12 cellular contexts compared by ENCODE assay signal in genomic region chr11:92830382-92831148, GRCh38.
DNase-seq lines count a peak whose midpoint lies in the region; ATAC-seq and TF ChIP-seq lines count a peak whose summit lies in the region.
"Had no signal": no experiment of that assay in that cellular context is flagged by ENCODE, and none has a peak within 500 bp of the region (broad histone marks: within the 10 kb centered on the region; RNA-seq: fewer than 3 reads in every experiment).

No MANE protein-coding gene starts in this region.

- no peaks in the 10 kb centered on the region for H3K9me3 ChIP-seq in gastrocnemius medialis

- DNase-seq in NCI-H2029 treated with DMSO at 0.1 percent for 48 hours (lab: John Stamatoyannopoulos, UW) (peak; percentile 95), glutamatergic neuron (peak; percentile 70), gastrocnemius medialis (no peak)
- DNase-seq in NK-92 treated with Interleukin-12 subunit alpha and Interleukin-12 subunit beta, amount 100 ng/mL, for 24 hours (lab: John Stamatoyannopoulos, UW): no peak
- DNase-seq in activated CD4-positive, alpha-beta T cell treated with anti-CD3 and anti-CD28 coated beads, Interleukin-2, amount 50 U/mL, for 48 hours: no peak
- no peak for DNase-seq in activated naive CD8-positive, alpha-beta T cell treated with anti-CD3 and anti-CD28 coated beads for 36 hours
- DNase-seq: activated CD4-positive, alpha-beta memory T cell treated with anti-CD3 and anti-CD28 coated beads for 36 hours; COR-L47; SIG-M5 had no signal

- peak overlapping the region; percentile 40 for H3K4me3 Mint-ChIP-seq in glutamatergic neuron (ENCODE audit: unreplicated experiment)
- no peak overlapping the region for H3K4me3 Mint-ChIP-seq in activated naive CD8-positive, alpha-beta T cell treated with anti-CD3 and anti-CD28 coated beads for 36 hours
- H3K4me3 Mint-ChIP-seq: activated CD4-positive, alpha-beta memory T cell treated with anti-CD3 and anti-CD28 coated beads for 36 hours; neural crest cell had no signal

- H3K4me1 ChIP-seq in gastrocnemius medialis: no peaks in the 10 kb centered on the region

- H3K4me3 ChIP-seq in gastrocnemius medialis: no peak overlapping the region

- no peaks in the 10 kb centered on the region for H3K36me3 ChIP-seq in gastrocnemius medialis

- TF ChIP-seq CTCF in glutamatergic neuron (IDR thresholded peaks at IDR 0.05; ENCODE audit: partially characterized antibody, unreplicated experiment): no peak
- no peak for TF ChIP-seq CTCF in gastrocnemius medialis (IDR thresholded peaks at IDR 0.05 in 4 of 5, conservative IDR thresholded peaks at IDR 0.05 in 1 of 5)

- no peaks in the 10 kb centered on the region for H3K27me3 ChIP-seq in gastrocnemius medialis

- no peak for TF ChIP-seq POLR2A in gastrocnemius medialis (IDR thresholded peaks at IDR 0.05)

- H3K4me1 Mint-ChIP-seq in glutamatergic neuron (ENCODE audit: low read depth, unreplicated experiment): peaks cover 40% of the 10 kb centered on the region
- no peaks in the 10 kb centered on the region for H3K4me1 Mint-ChIP-seq in activated naive CD8-positive, alpha-beta T cell treated with anti-CD3 and anti-CD28 coated beads for 36 hours

- no peak overlapping the region for H3K27ac ChIP-seq in gastrocnemius medialis

- no peaks in the 10 kb centered on the region for H3K36me3 Mint-ChIP-seq in glutamatergic neuron (ENCODE audit: unreplicated experiment)
- no peaks in the 10 kb centered on the region for H3K36me3 Mint-ChIP-seq in activated naive CD8-positive, alpha-beta T cell treated with anti-CD3 and anti-CD28 coated beads for 36 hours
- H3K36me3 Mint-ChIP-seq: activated CD4-positive, alpha-beta memory T cell treated with anti-CD3 and anti-CD28 coated beads for 36 hours had no signal

- intact Hi-C loops in gastrocnemius medialis (cut with DNase I; ENCODE audit: low total_unique reads): no loop called here

- ATAC-seq in GM18909 (IDR thresholded peaks at IDR 0.05; ENCODE audit: poor library complexity, unreplicated experiment) (peak; percentile 56), HG02763 (IDR thresholded peaks at IDR 0.05; ENCODE audit: unreplicated experiment) (peak; percentile 72), gastrocnemius medialis (no peak)

- peaks cover 15% of the 10 kb centered on the region for H3K9me3 Mint-ChIP-seq in glutamatergic neuron (ENCODE audit: unreplicated experiment)
- H3K9me3 Mint-ChIP-seq in activated naive CD8-positive, alpha-beta T cell treated with anti-CD3 and anti-CD28 coated beads for 36 hours: no peaks in the 10 kb centered on the region
- H3K9me3 Mint-ChIP-seq: activated CD4-positive, alpha-beta memory T cell treated with anti-CD3 and anti-CD28 coated beads for 36 hours; neural crest cell had no signal

- H3K27ac Mint-ChIP-seq in glutamatergic neuron (ENCODE audit: unreplicated experiment): peak overlapping the region; percentile 95
- no peak overlapping the region for H3K27ac Mint-ChIP-seq in activated naive CD8-positive, alpha-beta T cell treated with anti-CD3 and anti-CD28 coated beads for 36 hours
- H3K27ac Mint-ChIP-seq: activated CD4-positive, alpha-beta memory T cell treated with anti-CD3 and anti-CD28 coated beads for 36 hours had no signal

- H3K27me3 Mint-ChIP-seq in glutamatergic neuron (ENCODE audit: unreplicated experiment): peaks cover 9% of the 10 kb centered on the region
- H3K27me3 Mint-ChIP-seq in activated naive CD8-positive, alpha-beta T cell treated with anti-CD3 and anti-CD28 coated beads for 36 hours: peaks cover under 1% of the 10 kb centered on the region

- in situ Hi-C loops in gastrocnemius medialis (cut with MboI; ENCODE audit: low sequenced_read_pairs in 4 of 4): no loop called here

Comparison
In these comparisons a context has a peak if more than half of its experiments do, and no peak if none do; other contexts are left out.
1. ATAC-seq: peak in GM18909 (single experiment) and HG02763 (single experiment); none in gastrocnemius medialis (0 of 2).
2. DNase-seq: peak in NCI-H2029 treated with DMSO at 0.1 percent for 48 hours (single experiment) and glutamatergic neuron (single experiment); none in gastrocnemius medialis (0 of 2), NK-92 treated with Interleukin-12 subunit alpha and Interleukin-12 subunit beta, amount 100 ng/mL, for 24 hours (single experiment), activated CD4-positive, alpha-beta T cell treated with anti-CD3 and anti-CD28 coated beads, Interleukin-2, amount 50 U/mL, for 48 hours (0 of 2) and activated naive CD8-positive, alpha-beta T cell treated with anti-CD3 and anti-CD28 coated beads for 36 hours (single experiment).